ENCODE assay signal across 8 cellular contexts in the genomic region with DNA sequence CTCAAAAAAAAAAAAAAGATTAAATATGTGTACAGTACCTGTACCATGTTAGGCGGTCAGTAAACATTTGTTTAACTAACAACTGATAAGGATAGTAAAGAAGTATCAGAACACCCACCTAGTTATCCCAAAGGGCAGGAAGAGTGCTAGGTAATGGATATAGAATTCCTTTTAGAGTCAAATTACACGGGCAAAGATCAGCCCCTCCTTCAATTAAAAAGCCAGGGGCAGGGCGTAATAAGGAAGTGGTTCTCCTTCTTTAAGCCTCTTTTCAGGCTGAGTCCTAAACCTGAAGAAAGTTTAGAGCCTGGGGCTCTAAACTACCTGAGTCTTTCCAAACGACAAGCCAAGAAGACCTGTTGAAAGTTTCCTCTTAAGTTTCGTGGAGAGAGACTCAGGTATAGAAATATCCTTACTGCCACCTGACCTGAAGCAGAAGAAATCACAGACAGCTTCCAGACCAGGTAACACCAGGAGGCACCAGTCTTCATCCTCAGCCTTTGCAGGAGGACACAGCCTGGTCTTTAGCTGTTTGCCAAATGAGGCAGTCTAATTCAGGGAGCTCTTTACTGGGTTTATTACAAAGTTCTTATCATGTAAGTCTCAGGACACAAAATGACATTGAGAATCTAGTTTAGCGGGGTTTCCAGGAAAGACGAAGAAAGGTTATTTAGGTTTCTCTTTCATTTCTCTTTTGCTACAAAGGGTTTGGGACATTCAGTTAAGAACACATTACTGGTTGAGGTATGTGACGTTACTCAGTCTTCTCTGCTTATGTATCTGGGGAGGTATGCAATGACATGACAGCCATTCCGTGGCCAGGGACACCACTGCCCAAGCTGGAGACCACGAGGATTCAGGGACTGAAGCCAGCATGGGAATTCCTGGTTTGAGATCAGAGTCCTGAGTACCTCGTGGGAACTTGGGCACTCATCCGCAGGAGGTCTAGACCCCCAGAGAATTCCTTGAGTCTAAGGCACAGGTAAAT. TPM values are rescaled to one million over a fixed set of nuclear protein-coding genes. Genes with fewer than 3 reads are reported as not detected.
DNase-seq lines count a peak whose midpoint lies in the region; ATAC-seq, FAIRE-seq and TF ChIP-seq lines count a peak whose summit lies in the region.

BCL2L14 (plus strand) TSS at position 266 of the 988 bp plus-strand sequence. CDS start 8,367 bp downstream, outside the sequence.

- peaks cover 0 to 5% (median 0%) of the 10 kb centered on the region in 3 donors for H3K4me1 ChIP-seq in pancreas

- H3K27me3 ChIP-seq in pancreas: no peaks in the 10 kb centered on the region

- H3K36me3 Mint-ChIP-seq in activated naive CD4-positive, alpha-beta T cell treated with anti-CD3 and anti-CD28 coated beads, Interleukin-2, amount 50 U/mL, for 72 hours: peaks cover 0 to 6% of the 10 kb centered on the region in 2 donors

- H3K27ac Mint-ChIP-seq in activated naive CD4-positive, alpha-beta T cell treated with anti-CD3 and anti-CD28 coated beads, Interleukin-2, amount 50 U/mL, for 72 hours: peak within 1 kb of the TSS; percentile 93

- ATAC-seq in HG02973 (IDR thresholded peaks at IDR 0.05; ENCODE audit: unreplicated experiment) (peak; percentile 61), pancreas (peak; percentile 64 to 80 (median 76))
- ATAC-seq in activated naive CD4-positive, alpha-beta T cell treated with anti-CD3 and anti-CD28 coated beads, Interleukin-2, amount 50 U/mL, for 72 hours: peak; percentile 87 to 89

- 26% methylated on average over 12 of the region's 12 CpGs for WGBS in pancreas, 2 donors

- no peaks in the 10 kb centered on the region for H3K9me3 Mint-ChIP-seq in activated naive CD4-positive, alpha-beta T cell treated with anti-CD3 and anti-CD28 coated beads, Interleukin-2, amount 50 U/mL, for 72 hours

- H3K9me3 ChIP-seq in pancreas: no peaks in the 10 kb centered on the region

- intact Hi-C loops in pancreas (cut with DNase I): no loop called here

- DNase-seq in GM13977 (ENCODE audit: low spot score): peak; percentile 69
- DNase-seq in activated naive CD4-positive, alpha-beta T cell treated with anti-CD3 and anti-CD28 coated beads, Interleukin-2, amount 50 U/mL, for 72 hours (ENCODE audit: low spot score in 2 of 2): peak in 1 of 2 donors; percentile 19
- peak in 2 of 6 donors; percentile 24 to 40 for DNase-seq in pancreas
- no peak for DNase-seq in iPS-NIHi11 (ENCODE audit: low spot score)
- no peak for DNase-seq in C1 segment of cervical spinal cord (lab: John Stamatoyannopoulos, UW)
- DNase-seq in RCC 7860 (ENCODE audit: low spot score): no peak
- no peak for DNase-seq in NCI-H2171 (lab: John Stamatoyannopoulos, UW)

- TF ChIP-seq CTCF in GM13977 (IDR thresholded peaks at IDR 0.05; ENCODE audit: extremely low read depth, insufficient read depth, missing control alignments) (no peak), pancreas (IDR thresholded peaks at IDR 0.05) (no peak)

- peak within 1 kb of the TSS in 3 of 4 donors; percentile 4 to 32 (median 27) for H3K4me3 ChIP-seq in pancreas

- H3K27ac ChIP-seq in pancreas: peak within 1 kb of the TSS; percentile 16 to 78 (median 50)

- FAIRE-seq in pancreas (lab: Jason Lieb, UNC) (peak; percentile 49), RCC 7860 (lab: Jason Lieb, UNC) (no peak)

- H3K36me3 ChIP-seq in pancreas: no peaks in the 10 kb centered on the region

- in situ Hi-C loops in GM13977 (cut with MboI; ENCODE audit: low pct_unique_long_range_greater_than_20kb, low sequenced_read_pairs, unreplicated experiment): loop anchor here (25.0 kb wide), 1 partner anchor 266 kb away; no protein-coding TSS in a partner anchor

RNA-seq across cellular contexts. Expression of gene BCL2L14, which starts in this region (rescaled TPM):
- 10 to 100 TPM in 1 of 2 donors, 1 to 10 TPM in 1; 2.2 to 15.7 TPM for total RNA-seq in activated naive CD4-positive, alpha-beta T cell treated with anti-CD3 and anti-CD28 coated beads, Interleukin-2, amount 50 U/mL, for 72 hours
- total RNA-seq in pancreas: 1 to 10 TPM; 3.7 to 5.4 (median 4.6) TPM
- 1 to 10 TPM; 2.0 to 2.2 TPM for polyA plus RNA-seq in pancreas
